In the genomic region with DNA sequence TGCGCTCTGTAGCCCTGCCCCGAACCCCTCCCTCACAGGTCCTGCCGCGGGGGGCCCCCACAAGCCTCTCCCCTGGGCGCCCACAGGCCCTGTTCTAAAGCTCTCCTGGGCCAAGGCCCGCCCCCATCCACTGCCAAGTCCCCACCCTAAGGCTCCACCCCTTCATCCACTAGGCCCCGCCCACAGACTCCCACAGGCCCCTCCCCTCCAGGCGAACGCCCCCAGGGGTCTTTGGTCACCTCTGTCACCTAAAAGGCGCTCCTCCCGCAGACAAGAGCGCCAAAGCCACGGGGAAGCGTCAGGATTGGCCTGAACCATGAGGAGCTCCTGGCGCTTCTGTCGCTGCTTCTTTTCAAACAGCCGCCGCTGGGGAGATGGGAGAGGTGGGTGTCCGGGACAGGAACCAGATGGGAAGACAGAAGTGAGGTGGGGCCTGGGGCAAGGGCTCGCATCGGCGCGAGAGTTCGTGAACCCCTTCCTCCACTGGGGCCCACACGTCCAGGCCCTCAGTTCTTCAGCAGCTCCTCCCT, we compare ENCODE assay signal across 6 cellular contexts. TPM values are rescaled to one million over a fixed set of nuclear protein-coding genes. Genes with fewer than 3 reads are reported as not detected.
A peak's percentile ranks its signal among the peaks of the same experiment; 100 is the strongest.
DNase-seq lines count a peak whose midpoint lies in the region; ATAC-seq and TF ChIP-seq lines count a peak whose summit lies in the region.

No MANE protein-coding gene starts in this region.

- H3K27me3 Mint-ChIP-seq in activated B cell treated with CpG ODN at 0.5 μM for 24 hours = peaks cover 9% of the 10 kb centered on the region

- 0 to 13% methylated on average over 6 of the region's 25 CpGs for WGBS in gastroesophageal sphincter (ENCODE audit: low coverage in 1 of 2), 2 donors

- peaks cover 37% of the 10 kb centered on the region for H3K4me1 Mint-ChIP-seq in activated B cell treated with CpG ODN at 0.5 μM for 24 hours

- peak overlapping the region; percentile 63 for H3K4me3 Mint-ChIP-seq in activated B cell treated with CpG ODN at 0.5 μM for 24 hours

- H3K9me3 ChIP-seq in gastroesophageal sphincter = no peaks in the 10 kb centered on the region

- no peak overlapping the region for H3K27ac Mint-ChIP-seq in activated B cell treated with CpG ODN at 0.5 μM for 24 hours

- peaks cover 9% of the 10 kb centered on the region for H3K36me3 Mint-ChIP-seq in activated B cell treated with CpG ODN at 0.5 μM for 24 hours (ENCODE audit: low read depth)

- CTCF ChIA-PET in activated B cell treated with CpG ODN at 0.5 μM for 24 hours (lab: Charles Lee) = no interaction called here

- TF ChIP-seq EP300 in gastroesophageal sphincter (IDR thresholded peaks at IDR 0.05) = no peak

- no peaks in the 10 kb centered on the region for H3K36me3 ChIP-seq in gastroesophageal sphincter

- intact Hi-C loops in activated B cell treated with CpG ODN at 0.5 μM for 24 hours (cut with micrococcal nuclease) = loop anchor here (5.0 kb wide), 1 partner anchor 36 kb away; a partner anchor contains a TSS

- TF ChIP-seq CTCF in activated B cell treated with CpG ODN at 0.5 μM for 24 hours (IDR thresholded peaks at IDR 0.05) = no peak
- TF ChIP-seq CTCF in gastroesophageal sphincter (IDR thresholded peaks at IDR 0.05) = no peak

- TF ChIP-seq POLR2A in gastroesophageal sphincter (IDR thresholded peaks at IDR 0.05) = peak in 1 of 2 donors; percentile 9

- ATAC-seq in activated B cell treated with CpG ODN at 0.5 μM for 24 hours (ENCODE audit: low read depth) (peak; percentile 50), gastroesophageal sphincter (peak; percentile 44)

- no peaks in the 10 kb centered on the region for H3K9me3 Mint-ChIP-seq in activated B cell treated with CpG ODN at 0.5 μM for 24 hours

- H3K4me3 ChIP-seq in gastroesophageal sphincter = peak overlapping the region; percentile 30 to 58

- peaks cover 0 to 36% (median 14%) of the 10 kb centered on the region in 3 donors for H3K4me1 ChIP-seq in gastroesophageal sphincter

- DNase-seq in activated B cell treated with CpG ODN at 0.5 μM for 24 hours (peak; percentile 50), GM19238 (ENCODE audit: insufficient read length, low spot score) (no peak), NCI-H1694 (lab: John Stamatoyannopoulos, UW) (no peak), NCI-H510A (lab: John Stamatoyannopoulos, UW) (no peak)
- DNase-seq in stimulated activated CD4-positive, alpha-beta T cell treated with anti-CD3 and anti-CD28 coated beads, Interleukin-4, amount 100 ng/mL, for 1 hour = peak; percentile 54

- peak overlapping the region; percentile 16 to 90 (median 82) for H3K27ac ChIP-seq in gastroesophageal sphincter

- no peaks in the 10 kb centered on the region for H3K27me3 ChIP-seq in gastroesophageal sphincter

- POLR2A ChIA-PET in activated B cell treated with CpG ODN at 0.5 μM for 24 hours (lab: Charles Lee) = interaction anchor here (0.6 to 2.1 kb wide), 5 partner anchors 10 to 75 kb away, joined by 3 to 14 read pairs (median 6); a partner anchor contains a TSS

RNA-seq across cellular contexts. Expression of a gene that starts 2.3 kb away (rescaled TPM):
- total RNA-seq in activated B cell treated with CpG ODN at 0.5 μM for 24 hours (not detected in 2 replicates), gastroesophageal sphincter (1 to 10 TPM in 1 of 4 donors, not detected in 3; 2.0 TPM)

RNA-seq across cellular contexts. Expression of a gene that starts 3.9 kb away (rescaled TPM):
- 116 and 126 TPM in 2 replicates for total RNA-seq in activated B cell treated with CpG ODN at 0.5 μM for 24 hours
- 100 to 1,000 TPM; 188 to 326 (median 279) TPM for total RNA-seq in gastroesophageal sphincter

RNA-seq across cellular contexts. Expression of a gene that starts 24.0 kb away (rescaled TPM):
- 115 and 123 TPM in 2 replicates for total RNA-seq in activated B cell treated with CpG ODN at 0.5 μM for 24 hours
- total RNA-seq in gastroesophageal sphincter = 10 to 100 TPM; 53.9 to 70.0 (median 60.9) TPM

RNA-seq across cellular contexts. Expression of a gene that starts 27.8 kb away (rescaled TPM):
- total RNA-seq in activated B cell treated with CpG ODN at 0.5 μM for 24 hours (5.7 and 6.4 TPM in 2 replicates), gastroesophageal sphincter (10 to 100 TPM; 11.4 to 29.2 (median 18.1) TPM)

RNA-seq across cellular contexts. Expression of a gene that starts 37.2 kb away (rescaled TPM):
- total RNA-seq in activated B cell treated with CpG ODN at 0.5 μM for 24 hours (not detected in 2 replicates), gastroesophageal sphincter (under 1 TPM in 1 of 4 donors, not detected in 3; 0.81 TPM)

Comparison
In these comparisons a context has a peak if more than half of its experiments do, and no peak if none do; other contexts are left out.
1. DNase-seq: peak in activated B cell treated with CpG ODN at 0.5 μM for 24 hours (single experiment) and stimulated activated CD4-positive, alpha-beta T cell treated with anti-CD3 and anti-CD28 coated beads, Interleukin-4, amount 100 ng/mL, for 1 hour (single experiment); none in GM19238 (single experiment), NCI-H1694 (single experiment) and NCI-H510A (single experiment).